8 cellular contexts compared by ENCODE assay signal in genomic region chr9:135479469-135480052, GRCh38. TPM values are rescaled to one million over a fixed set of nuclear protein-coding genes. Genes with fewer than 3 reads are reported as not detected.
DNase-seq lines count a peak whose midpoint lies in the region; ATAC-seq and TF ChIP-seq lines count a peak whose summit lies in the region.

PPP1R26 (plus strand) TSS chr9:135479782; CDS start chr9:135484511, 4,729 bp downstream.

- H3K79me2 ChIP-seq in HCT116 (ENCODE audit: insufficient read depth, low read length) = peaks cover 30% of the 10 kb centered on the region

- TF ChIP-seq POLR2A in HCT116 (IDR thresholded peaks at IDR 0.05; ENCODE audit: borderline replicate concordance, extremely low read depth, insufficient read depth, insufficient read length) (peak; percentile 15), adrenal gland (IDR thresholded peaks at IDR 0.05) (no peak), gastrocnemius medialis (IDR thresholded peaks at IDR 0.05) (no peak), GM18505 (IDR thresholded peaks at IDR 0.05; ENCODE audit: borderline replicate concordance, extremely low read depth, insufficient read depth, insufficient read length) (no peak)

- H3K27ac ChIP-seq in AG04450 (ENCODE audit: low read depth, low read length) (no peak within 1 kb of the TSS), HCT116 (ENCODE audit: low read depth, low read length) (peak within 1 kb of the TSS; percentile 91), adrenal gland (peak within 1 kb of the TSS in 4 of 5 donors; percentile 66 to 93 (median 77)), iPS DF 6.9 (ENCODE audit: low read length) (no peak within 1 kb of the TSS), gastrocnemius medialis (no peak within 1 kb of the TSS)

- H3K9me3 ChIP-seq in AG04450 (ENCODE audit: control insufficient read depth, insufficient read depth, low read length) = no peaks in the 10 kb centered on the region
- H3K9me3 ChIP-seq in HCT116 (ENCODE audit: control insufficient read depth in 1 of 2, insufficient read depth in 1 of 2, low read depth in 1 of 2, low read length in 2 of 2) = no peaks in the 10 kb centered on the region
- no peaks in the 10 kb centered on the region for H3K9me3 ChIP-seq in adrenal gland (replicated peaks in 1 of 3)
- H3K9me3 ChIP-seq in iPS DF 6.9 (ENCODE audit: control insufficient read depth, insufficient read depth, low read length) = no peaks in the 10 kb centered on the region
- no peaks in the 10 kb centered on the region for H3K9me3 ChIP-seq in gastrocnemius medialis

- POLR2A ChIA-PET in AG04450 (lab: Yijun Ruan, JAX) = interaction anchor here (0.6 kb wide), 1 partner anchor 8 kb away, joined by 4 read pairs; no protein-coding TSS in a partner anchor
- POLR2A ChIA-PET in HCT116 (lab: Charles Lee) = no interaction called here

- no TSS peak for BruUV-seq in HCT116 (replicated peaks; lab: Mats Ljungman, UMichigan)

- TF ChIP-seq CTCF in AG04450 (IDR thresholded peaks at IDR 0.05; ENCODE audit: low read depth, low read length) = no peak
- TF ChIP-seq CTCF in HCT116 (IDR thresholded peaks at IDR 0.05 in 2 of 3, conservative IDR thresholded peaks at IDR 0.05 in 1 of 3; ENCODE audit: borderline replicate concordance in 1 of 3, insufficient read depth in 1 of 3, low read depth in 2 of 3, low read length in 2 of 3) = no peak
- no peak for TF ChIP-seq CTCF in adrenal gland (IDR thresholded peaks at IDR 0.05)
- TF ChIP-seq CTCF in gastrocnemius medialis (IDR thresholded peaks at IDR 0.05 in 4 of 5, conservative IDR thresholded peaks at IDR 0.05 in 1 of 5) = no peak

- H3K9me2 ChIP-seq in HCT116 (ENCODE audit: insufficient read depth) = no peaks in the 10 kb centered on the region

- H3K4me3 ChIP-seq in AG04450 (ENCODE audit: low read depth, low read length) = peak within 1 kb of the TSS; percentile 75
- peak within 1 kb of the TSS; percentile 86 to 91 for H3K4me3 ChIP-seq in HCT116 (replicated peaks in 1 of 2; ENCODE audit: low read depth in 1 of 2, low read length in 2 of 2)
- H3K4me3 ChIP-seq in adrenal gland = peak within 1 kb of the TSS; percentile 21 to 90 (median 50)
- peak within 1 kb of the TSS; percentile 44 for H3K4me3 ChIP-seq in iPS DF 6.9 (ENCODE audit: low read length)
- H3K4me3 ChIP-seq in gastrocnemius medialis = peak within 1 kb of the TSS; percentile 54 to 67 (median 61)

- RAD21 ChIA-PET in HCT116 (lab: Charles Lee; ENCODE audit: low non-redundant PET in 1 of 2, low total read pairs in 2 of 2, uncharacterized antibody in 2 of 2, unreplicated experiment in 2 of 2) = no interaction called here

- TF ChIP-seq RAD21 in HCT116 (IDR thresholded peaks at IDR 0.05; ENCODE audit: low read depth) = no peak

- intact Hi-C loops in HCT116 (cut with micrococcal nuclease) = no loop called here
- intact Hi-C loops in adrenal gland (cut with DNase I) = no loop called here
- intact Hi-C loops in gastrocnemius medialis (cut with DNase I; ENCODE audit: low total_unique reads) = no loop called here

- H3K4me1 ChIP-seq in HCT116 (ENCODE audit: control insufficient read depth in 1 of 2, insufficient read depth in 2 of 2, low read length in 2 of 2) (peaks cover 14 to 24% of the 10 kb centered on the region in 2 experiments; a peak in 3 of 4 replicates), adrenal gland (replicated peaks in 1 of 2) (peaks cover 0 to 18% of the 10 kb centered on the region in 2 donors), iPS DF 6.9 (ENCODE audit: control insufficient read depth, insufficient read depth, low read length) (peaks cover 4% of the 10 kb centered on the region; the same call in 1 of the 2 replicates), gastrocnemius medialis (peaks cover 7 to 8% of the 10 kb centered on the region in 2 donors)

- WGBS in adrenal gland, 4 donors = 0 to 1% (median 1%) methylated on average over 5 to 68 of the region's 103 CpGs; no CpG with 5 or more reads in 1 of the 4 donors
- WGBS in iPS DF 6.9 (ENCODE audit: insufficient coverage, insufficient read length) = no CpG with 5 or more reads among the region's 103 CpGs

- peak within 1 kb of the TSS; percentile 98 for H3K4me2 ChIP-seq in HCT116 (ENCODE audit: low read length)

- no peak within 1 kb of the TSS for H2AFZ ChIP-seq in HCT116 (ENCODE audit: low read depth, low read length, poor library complexity, severe bottlenecking)

- H3K27me3 ChIP-seq in AG04450 (ENCODE audit: control insufficient read depth, insufficient read depth, low read length) (peaks cover under 1% of the 10 kb centered on the region), HCT116 (ENCODE audit: insufficient read depth, low read length) (no peaks in the 10 kb centered on the region), adrenal gland (no peaks in the 10 kb centered on the region), iPS DF 6.9 (ENCODE audit: control insufficient read depth, insufficient read depth, low read length) (no peaks in the 10 kb centered on the region), gastrocnemius medialis (no peaks in the 10 kb centered on the region)

- peak; percentile 51 for ATAC-seq in HCT116
- peak in 1 of 2 donors; percentile 13 for ATAC-seq in gastrocnemius medialis
- no peak for ATAC-seq in GM18505 (IDR thresholded peaks at IDR 0.05; ENCODE audit: unreplicated experiment)

- in situ Hi-C loops in gastrocnemius medialis (cut with MboI; ENCODE audit: low sequenced_read_pairs in 4 of 4) = no loop called here

- DNase-seq in AG04450 (ENCODE audit: low read depth, low spot score) (no peak), HCT116 (ENCODE audit: low read depth, low spot score) (no peak), adrenal gland (peak in 3 of 7 donors; percentile 35 to 52 (median 38)), iPS DF 6.9 (ENCODE audit: low read depth, low spot score) (no peak), gastrocnemius medialis (no peak), NCI-H524 treated with DMSO at 0.1 percent for 48 hours (lab: John Stamatoyannopoulos, UW) (no peak), islet precursor cell (no peak)

- peak within 1 kb of the TSS; percentile 82 for H3K9ac ChIP-seq in HCT116 (ENCODE audit: low read length)

- H4K20me1 ChIP-seq in HCT116 (ENCODE audit: insufficient read depth) = no peaks in the 10 kb centered on the region

- H3K36me3 ChIP-seq in HCT116 (ENCODE audit: control insufficient read depth in 1 of 2, insufficient read depth in 2 of 2, low read length in 2 of 2) (peaks cover 4 to 14% of the 10 kb centered on the region in 2 experiments; a peak in 3 of 4 replicates), adrenal gland (replicated peaks in 1 of 2) (peaks cover 0 to 10% of the 10 kb centered on the region in 2 donors), iPS DF 6.9 (ENCODE audit: control insufficient read depth, insufficient read depth, low read length) (peaks cover 14% of the 10 kb centered on the region), gastrocnemius medialis (no peaks in the 10 kb centered on the region)

- CTCF ChIA-PET in AG04450 (lab: Charles Lee) = no interaction called here
- CTCF ChIA-PET in HCT116 (lab: Charles Lee) = interaction anchor here (1.7 kb wide), 1 partner anchor 20 kb away, joined by 4 read pairs; a partner anchor contains a TSS

TF ChIP-seq in HCT116, 20 proteins besides CTCF, POLR2A, EP300 and RAD21:
- no peak for TF ChIP-seq EZH2 (IDR thresholded peaks at IDR 0.05)
- 0 out of 2 replicates have a peak, but pooled peaks have one; percentile 10 for TF ChIP-seq POLR2AphosphoS5 (IDR thresholded peaks at IDR 0.05; ENCODE audit: low read depth, low read length)
- TF ChIP-seq JUND (IDR thresholded peaks at IDR 0.05) = no peak
- TF ChIP-seq, protein P1, sequence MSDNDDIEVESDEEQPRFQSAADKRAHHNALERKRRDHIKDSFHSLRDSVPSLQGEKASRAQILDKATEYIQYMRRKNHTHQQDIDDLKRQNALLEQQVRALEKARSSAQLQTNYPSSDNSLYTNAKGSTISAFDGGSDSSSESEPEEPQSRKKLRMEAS (IDR thresholded peaks at IDR 0.05) = no peak
- no peak for TF ChIP-seq EGR1 (IDR thresholded peaks at IDR 0.05; ENCODE audit: low read depth)
- TF ChIP-seq, protein P2, sequence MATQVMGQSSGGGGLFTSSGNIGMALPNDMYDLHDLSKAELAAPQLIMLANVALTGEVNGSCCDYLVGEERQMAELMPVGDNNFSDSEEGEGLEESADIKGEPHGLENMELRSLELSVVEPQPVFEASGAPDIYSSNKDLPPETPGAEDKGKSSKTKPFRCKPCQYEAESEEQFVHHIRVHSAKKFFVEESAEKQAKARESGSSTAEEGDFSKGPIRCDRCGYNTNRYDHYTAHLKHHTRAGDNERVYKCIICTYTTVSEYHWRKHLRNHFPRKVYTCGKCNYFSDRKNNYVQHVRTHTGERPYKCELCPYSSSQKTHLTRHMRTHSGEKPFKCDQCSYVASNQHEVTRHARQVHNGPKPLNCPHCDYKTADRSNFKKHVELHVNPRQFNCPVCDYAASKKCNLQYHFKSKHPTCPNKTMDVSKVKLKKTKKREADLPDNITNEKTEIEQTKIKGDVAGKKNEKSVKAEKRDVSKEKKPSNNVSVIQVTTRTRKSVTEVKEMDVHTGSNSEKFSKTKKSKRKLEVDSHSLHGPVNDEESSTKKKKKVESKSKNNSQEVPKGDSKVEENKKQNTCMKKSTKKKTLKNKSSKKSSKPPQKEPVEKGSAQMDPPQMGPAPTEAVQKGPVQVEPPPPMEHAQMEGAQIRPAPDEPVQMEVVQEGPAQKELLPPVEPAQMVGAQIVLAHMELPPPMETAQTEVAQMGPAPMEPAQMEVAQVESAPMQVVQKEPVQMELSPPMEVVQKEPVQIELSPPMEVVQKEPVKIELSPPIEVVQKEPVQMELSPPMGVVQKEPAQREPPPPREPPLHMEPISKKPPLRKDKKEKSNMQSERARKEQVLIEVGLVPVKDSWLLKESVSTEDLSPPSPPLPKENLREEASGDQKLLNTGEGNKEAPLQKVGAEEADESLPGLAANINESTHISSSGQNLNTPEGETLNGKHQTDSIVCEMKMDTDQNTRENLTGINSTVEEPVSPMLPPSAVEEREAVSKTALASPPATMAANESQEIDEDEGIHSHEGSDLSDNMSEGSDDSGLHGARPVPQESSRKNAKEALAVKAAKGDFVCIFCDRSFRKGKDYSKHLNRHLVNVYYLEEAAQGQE (IDR thresholded peaks at IDR 0.05; ENCODE audit: low read depth) = no peak
- no peak for TF ChIP-seq EZH2phosphoT487 (IDR thresholded peaks at IDR 0.05; ENCODE audit: borderline replicate concordance)

RNA-seq across cellular contexts. Expression of gene PPP1R26, which starts in this region (rescaled TPM):
- polyA plus RNA-seq in AG04450 (2011; rRNA removed) (3.2 and 3.3 TPM in 2 replicates), adrenal gland (10 to 100 TPM in 2 of 3 donors, 1 to 10 TPM in 1; 3.3 to 20.7 (median 11.5) TPM)
- 3.6 and 4.1 TPM in 2 replicates for polyA minus RNA-seq in AG04450 (2011; rRNA and poly(A)+ RNA removed)
- total RNA-seq in HCT116 (2021; ENCODE audit: unreplicated experiment) (32.0 TPM), adrenal gland (10 to 100 TPM; 12.2 to 34.8 (median 19.1) TPM), gastrocnemius medialis (1 to 10 TPM; 2.6 to 7.1 (median 5.1) TPM)
- 23.3 and 23.7 TPM in 2 replicates for polyA plus RNA-seq in HCT116 (2012)

Comparison
In these comparisons a context has a peak if more than half of its experiments do, and no peak if none do; other contexts are left out.
1. H3K27ac ChIP-seq: peak in HCT116 (single experiment) and adrenal gland (4 of 5); none in AG04450 (single experiment), iPS DF 6.9 (single experiment) and gastrocnemius medialis (0 of 4).
2. Peak in every context shown above with its lines, with median percentiles within 50 percentile points of each other: H3K4me3 ChIP-seq.